ENCODE assay signal across 9 cellular contexts in the genomic region with DNA sequence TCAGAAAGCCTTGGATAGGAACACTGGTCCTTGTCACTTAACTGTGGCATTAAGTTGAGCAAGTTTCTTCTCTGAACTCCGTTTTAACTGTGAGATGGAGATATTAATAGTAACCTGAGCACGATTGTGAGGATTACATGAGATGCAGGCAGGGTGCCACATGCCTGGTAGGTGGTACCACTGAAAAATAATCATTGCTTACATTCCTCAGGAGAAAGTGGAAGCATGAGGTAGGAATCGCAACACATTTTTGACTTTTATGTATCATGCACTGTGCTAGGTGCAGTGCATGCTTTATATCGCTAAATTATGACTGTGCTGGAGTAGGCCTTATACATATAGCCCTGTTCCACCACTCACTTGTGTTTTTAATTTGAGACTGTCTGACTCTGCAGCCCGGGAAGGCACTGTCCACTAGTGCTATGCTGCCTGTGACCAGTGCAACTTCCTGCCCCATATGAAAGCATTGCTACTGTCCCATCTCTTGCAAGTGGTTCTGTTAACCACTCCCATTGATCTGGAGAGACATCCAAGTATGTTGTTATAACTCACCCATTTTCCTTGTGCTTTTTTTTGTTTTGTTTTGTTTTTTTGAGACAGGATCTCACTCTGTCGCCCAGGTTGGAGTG. TPM values are rescaled to one million over a fixed set of nuclear protein-coding genes. Genes with fewer than 3 reads are reported as not detected.
DNase-seq lines count a peak whose midpoint lies in the region; ATAC-seq, FAIRE-seq and TF ChIP-seq lines count a peak whose summit lies in the region.
"Had no signal": no experiment of that assay in that cellular context is flagged by ENCODE, and none has a peak within 500 bp of the region (broad histone marks: within the 10 kb centered on the region; RNA-seq: fewer than 3 reads in every experiment).

No MANE protein-coding gene starts in this region.

- no peak for FAIRE-seq in endothelial cell of umbilical vein (lab: Jason Lieb, UNC)

- H3K9me3 ChIP-seq in CD4-positive, alpha-beta memory T cell (ENCODE audit: control insufficient read depth in 1 of 2, low read length in 2 of 2): no peaks in the 10 kb centered on the region
- H3K9me3 ChIP-seq in PC-9 (ENCODE audit: insufficient read depth, low read depth): no peaks in the 10 kb centered on the region
- H3K9me3 ChIP-seq in endothelial cell of umbilical vein (replicated peaks; ENCODE audit: control insufficient read depth, insufficient read depth, low read length): no peaks in the 10 kb centered on the region
- H3K9me3 ChIP-seq in neuron (ENCODE audit: low read length): no peaks in the 10 kb centered on the region

- dilution Hi-C loops in endothelial cell of umbilical vein (cut with MboI; ENCODE audit: extremely low pct_ligation_motif_present, low sequenced_read_pairs): no loop called here

- no TSS peak for BruUV-seq in PC-9 (replicated peaks; lab: Mats Ljungman, UMichigan)
- no TSS peak for BruUV-seq in endothelial cell of umbilical vein (replicated peaks; lab: Mats Ljungman, UMichigan)

- peak overlapping the region; percentile 96 to 100 for H3K4me3 ChIP-seq in CD4-positive, alpha-beta memory T cell (ENCODE audit: low read length in 2 of 2)
- H3K4me3 ChIP-seq in PC-9: peak overlapping the region; percentile 93
- peak overlapping the region; percentile 26 to 98 (median 81) for H3K4me3 ChIP-seq in endothelial cell of umbilical vein (replicated peaks in 1 of 3; ENCODE audit: insufficient read depth in 1 of 3, low read depth in 1 of 3, low read length in 3 of 3)
- peak overlapping the region; percentile 67 for H3K4me3 ChIP-seq in neuron (ENCODE audit: low read length)

- peaks cover 36% of the 10 kb centered on the region for H3F3A ChIP-seq in PC-9 (ENCODE audit: insufficient read depth, low read depth)

- H3K9me3 Mint-ChIP-seq in CD4-positive, alpha-beta memory T cell: no peaks in the 10 kb centered on the region

- peak overlapping the region; percentile 38 to 99 (median 99) for H3K27ac Mint-ChIP-seq in CD4-positive, alpha-beta memory T cell

- no peak for TF ChIP-seq CTCF in PC-9 (conservative IDR thresholded peaks at IDR 0.05)
- TF ChIP-seq CTCF in endothelial cell of umbilical vein (IDR thresholded peaks at IDR 0.05; ENCODE audit: extremely low read depth in 1 of 2, insufficient read depth in 1 of 2, low read depth in 1 of 2, low read length in 2 of 2): no peak

- ATAC-seq in GM19397 (IDR thresholded peaks at IDR 0.05; ENCODE audit: unreplicated experiment) (no peak), HG02759 (IDR thresholded peaks at IDR 0.05; ENCODE audit: unreplicated experiment) (no peak), HG03139 (IDR thresholded peaks at IDR 0.05; ENCODE audit: unreplicated experiment) (no peak)

- CTCF ChIA-PET in CD4-positive, alpha-beta memory T cell (lab: Charles Lee; ENCODE audit: partially characterized antibody): no interaction called here
- CTCF ChIA-PET in PC-9 (lab: Charles Lee): interaction anchor here (0.7 kb wide), 1 partner anchor 77 kb away, joined by 6 read pairs; no protein-coding TSS in a partner anchor
- CTCF ChIA-PET in endothelial cell of umbilical vein (lab: Charles Lee): interaction anchor here (1.6 kb wide), 1 partner anchor 237 kb away, joined by 5 read pairs; no protein-coding TSS in a partner anchor

- H2AFZ ChIP-seq in PC-9: peak overlapping the region; percentile 94
- no peak overlapping the region for H2AFZ ChIP-seq in endothelial cell of umbilical vein (ENCODE audit: low read depth, low read length)
- no peak overlapping the region for H2AFZ ChIP-seq in neuron (ENCODE audit: low read depth, low read length)

- H3K9me1 ChIP-seq in endothelial cell of umbilical vein (replicated peaks; ENCODE audit: control insufficient read depth, extremely low read depth, insufficient read depth, low read length): no peaks in the 10 kb centered on the region

- H3K4me2 ChIP-seq in PC-9 (peak overlapping the region; percentile 95), endothelial cell of umbilical vein (ENCODE audit: insufficient read depth, low read length) (peak overlapping the region; percentile 88)

- H4K20me1 ChIP-seq in PC-9 (ENCODE audit: insufficient read depth) (no peaks in the 10 kb centered on the region), endothelial cell of umbilical vein (replicated peaks; ENCODE audit: control insufficient read depth, extremely low read depth, insufficient read depth, low read length) (no peaks in the 10 kb centered on the region)

- peaks cover 11% of the 10 kb centered on the region for H3K36me3 ChIP-seq in CD4-positive, alpha-beta memory T cell (ENCODE audit: insufficient read depth, low read length)
- H3K36me3 ChIP-seq in PC-9 (ENCODE audit: low read depth): peaks cover 20% of the 10 kb centered on the region; the same call in 1 of the 2 replicates
- peaks cover 0 to 4% of the 10 kb centered on the region in 2 experiments for H3K36me3 ChIP-seq in endothelial cell of umbilical vein (ENCODE audit: control insufficient read depth in 2 of 2, extremely low read depth in 1 of 2, insufficient read depth in 2 of 2, low read length in 2 of 2)
- peaks cover 17% of the 10 kb centered on the region for H3K36me3 ChIP-seq in neuron (ENCODE audit: insufficient read depth, low read length)

- H3K27me3 ChIP-seq in CD4-positive, alpha-beta memory T cell (ENCODE audit: insufficient read depth, low read length): no peaks in the 10 kb centered on the region
- H3K27me3 ChIP-seq in PC-9 (ENCODE audit: insufficient read depth, low read depth) (no peaks in the 10 kb centered on the region), endothelial cell of umbilical vein (ENCODE audit: control insufficient read depth in 2 of 2, insufficient read depth in 2 of 2, low read length in 2 of 2) (no peaks in the 10 kb centered on the region), neuron (ENCODE audit: insufficient read depth, low read length) (no peaks in the 10 kb centered on the region)

- H3K79me2 ChIP-seq in PC-9 (ENCODE audit: low read depth) (peaks cover 56% of the 10 kb centered on the region), endothelial cell of umbilical vein (ENCODE audit: control insufficient read depth, insufficient read depth, low read length) (peaks cover 15% of the 10 kb centered on the region)

- peak overlapping the region; percentile 78 for H3K9ac ChIP-seq in endothelial cell of umbilical vein (replicated peaks; ENCODE audit: extremely low read depth, insufficient read depth, low read length)

- H3K27me3 Mint-ChIP-seq in CD4-positive, alpha-beta memory T cell: no peaks in the 10 kb centered on the region

- peak overlapping the region; percentile 95 to 100 (median 99) for H3K4me3 Mint-ChIP-seq in CD4-positive, alpha-beta memory T cell

- no peak for TF ChIP-seq POLR2A in endothelial cell of umbilical vein (IDR thresholded peaks at IDR 0.05; ENCODE audit: low read depth, low read length)

- peak overlapping the region; percentile 87 for H3K27ac ChIP-seq in CD4-positive, alpha-beta memory T cell (ENCODE audit: low read depth, low read length)
- H3K27ac ChIP-seq in PC-9 (no peak overlapping the region), endothelial cell of umbilical vein (ENCODE audit: insufficient read depth, low read depth, low read length) (no peak overlapping the region)

- intact Hi-C loops in CD4-positive, alpha-beta memory T cell (cut with micrococcal nuclease): loop anchor here (5.0 to 10.0 kb wide), 3 partner anchors 319 to 657 kb away; partner anchors contain the start of gene MTFP1
- intact Hi-C loops in PC-9 (cut with micrococcal nuclease; ENCODE audit: unreplicated experiment): loop anchor here (10.0 kb wide), 1 partner anchor 143 kb away; no protein-coding TSS in a partner anchor
- intact Hi-C loops in endothelial cell of umbilical vein (cut with micrococcal nuclease): no loop called here

- no peaks in the 10 kb centered on the region for H3K9me2 ChIP-seq in PC-9 (ENCODE audit: insufficient read depth)

- peaks cover 7 to 33% of the 10 kb centered on the region in 2 donors for H3K36me3 Mint-ChIP-seq in CD4-positive, alpha-beta memory T cell

- no peak for DNase-seq in CD4-positive, alpha-beta memory T cell
- DNase-seq in PC-9: no peak
- no peak for DNase-seq in endothelial cell of umbilical vein (ENCODE audit: low read depth, low spot score)
- DNase-seq in activated CD4-positive, alpha-beta T cell treated with anti-CD3 and anti-CD28 coated beads, Interleukin-2, amount 50 U/mL, for 1 hour: no peak

- peaks cover 22 to 53% (median 28%) of the 10 kb centered on the region in 4 donors for H3K4me1 Mint-ChIP-seq in CD4-positive, alpha-beta memory T cell

- peaks cover 29% of the 10 kb centered on the region for H3K4me1 ChIP-seq in CD4-positive, alpha-beta memory T cell (ENCODE audit: insufficient read depth, low read length)
- H3K4me1 ChIP-seq in PC-9 (replicated peaks; ENCODE audit: insufficient read depth): peaks cover 31% of the 10 kb centered on the region
- peaks cover 12% of the 10 kb centered on the region for H3K4me1 ChIP-seq in endothelial cell of umbilical vein (ENCODE audit: control insufficient read depth, extremely low read depth, insufficient read depth, low read length)
- peaks cover 16% of the 10 kb centered on the region for H3K4me1 ChIP-seq in neuron (ENCODE audit: insufficient read depth, low read length)

- POLR2A ChIA-PET in CD4-positive, alpha-beta memory T cell (lab: Charles Lee; ENCODE audit: partially characterized antibody): no interaction called here
- POLR2A ChIA-PET in PC-9 (lab: Charles Lee; ENCODE audit: unreplicated experiment): no interaction called here
- POLR2A ChIA-PET in endothelial cell of umbilical vein (lab: Charles Lee): no interaction called here

RNA-seq across cellular contexts. Expression of gene UQCR10, which starts 1.0 kb away (rescaled TPM):
- 10 to 100 TPM; 47.6 to 53.2 TPM for total RNA-seq in CD4-positive, alpha-beta memory T cell
- 100 to 1,000 TPM; 271 to 332 TPM for polyA plus RNA-seq in CD4-positive, alpha-beta memory T cell
- 85.4 and 103 TPM in 2 replicates for total RNA-seq in PC-9 (2021)
- total RNA-seq in endothelial cell of umbilical vein: 94.0 and 96.6 TPM in 2 replicates
- 196 and 215 TPM in 2 replicates for polyA plus RNA-seq in endothelial cell of umbilical vein
- 228 and 254 TPM in 2 replicates for polyA plus RNA-seq in endothelial cell of umbilical vein (2011; cell fraction: cytosol; rRNA removed)
- polyA plus RNA-seq in endothelial cell of umbilical vein (2011; cell fraction: nucleus; rRNA removed): 52.5 and 57.9 TPM in 2 replicates
- 132 and 140 TPM in 2 replicates for polyA plus RNA-seq in endothelial cell of umbilical vein (2012)
- polyA minus RNA-seq in endothelial cell of umbilical vein: 53.0 and 69.3 TPM in 2 replicates
- 48.4 TPM for polyA minus RNA-seq in endothelial cell of umbilical vein (2011; cell fraction: cytosol; rRNA and poly(A)+ RNA removed)
- 17.4 and 23.7 TPM in 2 replicates for polyA minus RNA-seq in endothelial cell of umbilical vein (2011; cell fraction: nucleus; rRNA and poly(A)+ RNA removed)

RNA-seq across cellular contexts. Expression of gene ZMAT5, which starts 1.4 kb away (rescaled TPM):
- 10 to 100 TPM; 16.3 to 20.4 TPM for total RNA-seq in CD4-positive, alpha-beta memory T cell
- 10 to 100 TPM; 42.2 to 67.7 TPM for polyA plus RNA-seq in CD4-positive, alpha-beta memory T cell
- total RNA-seq in PC-9 (2021) (14.2 and 15.5 TPM in 2 replicates), endothelial cell of umbilical vein (23.1 and 24.9 TPM in 2 replicates)
- 43.6 and 54.8 TPM in 2 replicates for polyA plus RNA-seq in endothelial cell of umbilical vein
- polyA plus RNA-seq in endothelial cell of umbilical vein (2011; cell fraction: cytosol; rRNA removed): 28.0 and 32.4 TPM in 2 replicates
- 12.6 and 14.8 TPM in 2 replicates for polyA plus RNA-seq in endothelial cell of umbilical vein (2011; cell fraction: nucleus; rRNA removed)
- 18.2 and 23.2 TPM in 2 replicates for polyA plus RNA-seq in endothelial cell of umbilical vein (2012)
- 6.7 and 7.3 TPM in 2 replicates for polyA minus RNA-seq in endothelial cell of umbilical vein
- polyA minus RNA-seq in endothelial cell of umbilical vein (2011; cell fraction: cytosol; rRNA and poly(A)+ RNA removed): 1.6 TPM
- 2.7 and 3.0 TPM in 2 replicates for polyA minus RNA-seq in endothelial cell of umbilical vein (2011; cell fraction: nucleus; rRNA and poly(A)+ RNA removed)

RNA-seq across cellular contexts. Expression of gene CABP7, which starts 48.4 kb away (rescaled TPM):
- not detected for total RNA-seq in CD4-positive, alpha-beta memory T cell
- polyA plus RNA-seq in CD4-positive, alpha-beta memory T cell: under 1 TPM; 0.08 to 0.13 TPM
- total RNA-seq in PC-9 (2021): 0.11 TPM in 1 of 2 replicates, not detected in the other
- not detected in 2 replicates for total RNA-seq in endothelial cell of umbilical vein
- polyA plus RNA-seq in endothelial cell of umbilical vein: not detected in 2 replicates
- not detected in 2 replicates for polyA plus RNA-seq in endothelial cell of umbilical vein (2011; cell fraction: cytosol; rRNA removed)
- polyA plus RNA-seq in endothelial cell of umbilical vein (2011; cell fraction: nucleus; rRNA removed): 0.04 TPM in 1 of 2 replicates, not detected in the other
- 0.08 TPM in 2 replicates for polyA plus RNA-seq in endothelial cell of umbilical vein (2012)
- polyA minus RNA-seq in endothelial cell of umbilical vein: not detected in 2 replicates
- not detected for polyA minus RNA-seq in endothelial cell of umbilical vein (2011; cell fraction: cytosol; rRNA and poly(A)+ RNA removed)
- polyA minus RNA-seq in endothelial cell of umbilical vein (2011; cell fraction: nucleus; rRNA and poly(A)+ RNA removed): not detected in 2 replicates
- total RNA-seq: activated CD8-positive, alpha-beta memory T cell treated with anti-CD3 and anti-CD28 coated beads for 36 hours had no signal
